ENCODE assay signal across 8 cellular contexts in the genomic region with DNA sequence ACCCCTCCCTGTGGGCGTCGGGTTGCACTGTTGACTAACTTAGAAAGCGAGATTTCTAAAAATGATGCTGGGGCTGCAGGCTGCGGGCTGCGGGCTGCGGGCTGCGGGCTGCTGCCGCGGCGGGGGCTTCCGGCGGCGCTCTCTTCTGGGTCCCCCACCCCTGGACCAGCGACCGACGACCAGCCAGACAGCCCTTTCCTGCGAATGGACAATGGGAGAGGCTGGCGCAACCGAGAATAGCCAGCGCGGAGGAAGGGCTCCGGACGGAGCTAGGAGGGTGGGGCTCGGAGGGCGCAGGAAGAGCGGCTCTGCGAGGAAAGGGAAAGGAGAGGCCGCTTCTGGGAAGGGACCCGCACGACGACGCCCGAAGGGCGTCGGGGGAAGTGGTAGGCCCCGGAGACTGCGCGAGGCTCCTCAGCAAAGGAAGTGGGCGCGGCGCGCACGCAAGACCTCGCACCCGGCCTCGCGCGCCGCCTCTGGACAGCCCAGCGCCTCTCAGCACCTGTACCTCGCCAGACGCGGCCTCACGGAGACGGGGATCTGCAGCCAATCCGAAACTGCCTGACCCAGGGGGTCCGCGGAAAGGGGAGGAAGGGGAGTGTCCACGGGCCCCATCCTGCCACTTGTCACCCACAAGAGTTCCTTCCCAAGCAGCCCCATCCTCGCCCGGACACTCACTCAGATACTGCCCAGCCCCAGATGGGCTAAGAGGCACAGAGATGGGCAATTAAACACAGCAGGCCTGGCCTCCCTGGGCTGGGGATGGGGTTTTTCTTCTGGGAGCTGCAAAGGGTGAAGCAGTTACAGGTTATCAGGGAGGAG.
DNase-seq lines count a peak whose midpoint lies in the region; ATAC-seq and TF ChIP-seq lines count a peak whose summit lies in the region.

No MANE protein-coding gene starts in this region.

- H3K4me1 Mint-ChIP-seq in CD8-positive, alpha-beta T cell (ENCODE audit: low read depth) = peaks cover 35% of the 10 kb centered on the region
- peaks cover 50 to 61% of the 10 kb centered on the region in 2 donors for H3K4me1 Mint-ChIP-seq in natural killer cell treated with Interleukin-12 subunit alpha and Interleukin-12 subunit beta and Interleukin-15 and Interleukin-18, amount 100 ng/mL, for 72 hours (ENCODE audit: low read depth in 2 of 2)
- H3K4me1 Mint-ChIP-seq in stimulated activated naive CD8-positive, alpha-beta T cell treated with anti-CD3 and anti-CD28 coated beads, Interleukin-15, amount 100 ng/mL, for 72 hours = peaks cover 68% of the 10 kb centered on the region

- ATAC-seq in CD8-positive, alpha-beta T cell = peak; percentile 88
- ATAC-seq in GM19463 (IDR thresholded peaks at IDR 0.05; ENCODE audit: unreplicated experiment) = peak; percentile 70
- peak; percentile 93 for ATAC-seq in natural killer cell treated with Interleukin-12 subunit alpha and Interleukin-12 subunit beta and Interleukin-15 and Interleukin-18, amount 100 ng/mL, for 72 hours
- peak; percentile 92 for ATAC-seq in stimulated activated naive CD8-positive, alpha-beta T cell treated with anti-CD3 and anti-CD28 coated beads, Interleukin-15, amount 100 ng/mL, for 72 hours

- CTCF ChIA-PET in CD8-positive, alpha-beta T cell (lab: Charles Lee) = interaction anchor here (0.9 to 2.2 kb wide), 6 partner anchors 10 to 240 kb away, joined by 3 to 6 read pairs (median 3); no protein-coding TSS in a partner anchor

- peak; percentile 29 to 85 (median 66) for DNase-seq in CD8-positive, alpha-beta T cell
- DNase-seq in activated CD8-positive, alpha-beta memory T cell treated with anti-CD3 and anti-CD28 coated beads for 24 hours = peak; percentile 90
- DNase-seq in natural killer cell treated with Interleukin-12 subunit alpha and Interleukin-12 subunit beta and Interleukin-15 and Interleukin-18, amount 100 ng/mL, for 72 hours (ENCODE audit: low spot score) = peak; percentile 91
- peak; percentile 82 to 88 for DNase-seq in stimulated activated naive CD8-positive, alpha-beta T cell treated with anti-CD3 and anti-CD28 coated beads, Interleukin-15, amount 100 ng/mL, for 72 hours
- DNase-seq in pons (ENCODE audit: low spot score) = no peak

- 27 to 29% methylated on average over 54 to 61 of the region's 61 CpGs for WGBS in esophagus, 2 donors

- no peaks in the 10 kb centered on the region for H3K36me3 Mint-ChIP-seq in CD8-positive, alpha-beta T cell
- H3K36me3 Mint-ChIP-seq in natural killer cell treated with Interleukin-12 subunit alpha and Interleukin-12 subunit beta and Interleukin-15 and Interleukin-18, amount 100 ng/mL, for 72 hours = no peaks in the 10 kb centered on the region

- peak overlapping the region; percentile 12 for H3K27ac ChIP-seq in CD8-positive, alpha-beta T cell (ENCODE audit: low read depth, low read length)
- no peak overlapping the region for H3K27ac ChIP-seq in HUES6 (ENCODE audit: low read depth, low read length)
- peak overlapping the region; percentile 65 to 89 for H3K27ac ChIP-seq in esophagus (ENCODE audit: low read depth in 2 of 2, low read length in 1 of 2)

- POLR2A ChIA-PET in CD8-positive, alpha-beta T cell (lab: Charles Lee) = interaction anchor here (0.5 to 1.3 kb wide), 3 partner anchors 22 to 102 kb away, joined by 3 to 8 read pairs (median 8); no protein-coding TSS in a partner anchor

- no peaks in the 10 kb centered on the region for H3K9me3 Mint-ChIP-seq in CD8-positive, alpha-beta T cell
- H3K9me3 Mint-ChIP-seq in natural killer cell treated with Interleukin-12 subunit alpha and Interleukin-12 subunit beta and Interleukin-15 and Interleukin-18, amount 100 ng/mL, for 72 hours = no peaks in the 10 kb centered on the region
- H3K9me3 Mint-ChIP-seq in stimulated activated naive CD8-positive, alpha-beta T cell treated with anti-CD3 and anti-CD28 coated beads, Interleukin-15, amount 100 ng/mL, for 72 hours = peaks cover 6 to 7% of the 10 kb centered on the region in 2 donors

- H3K4me3 Mint-ChIP-seq in CD8-positive, alpha-beta T cell = peak overlapping the region; percentile 75
- peak overlapping the region; percentile 69 for H3K4me3 Mint-ChIP-seq in natural killer cell treated with Interleukin-12 subunit alpha and Interleukin-12 subunit beta and Interleukin-15 and Interleukin-18, amount 100 ng/mL, for 72 hours
- peak overlapping the region; percentile 88 for H3K4me3 Mint-ChIP-seq in stimulated activated naive CD8-positive, alpha-beta T cell treated with anti-CD3 and anti-CD28 coated beads, Interleukin-15, amount 100 ng/mL, for 72 hours

- H3K4me1 ChIP-seq in CD8-positive, alpha-beta T cell (ENCODE audit: insufficient read depth, low read length) = peaks cover 19% of the 10 kb centered on the region
- H3K4me1 ChIP-seq in HUES6 (ENCODE audit: control insufficient read depth, insufficient read depth, low read length) (peaks cover 37% of the 10 kb centered on the region), esophagus (ENCODE audit: control insufficient read depth in 2 of 2, insufficient read depth in 2 of 2, low read length in 1 of 2) (peaks cover 6 to 35% of the 10 kb centered on the region in 2 donors)

- no peaks in the 10 kb centered on the region for H3K27me3 ChIP-seq in CD8-positive, alpha-beta T cell (ENCODE audit: insufficient read depth, low read length)
- peaks cover 10% of the 10 kb centered on the region; the same call in 1 of the 2 replicates for H3K27me3 ChIP-seq in HUES6 (ENCODE audit: control insufficient read depth, insufficient read depth, low read length)
- H3K27me3 ChIP-seq in esophagus (ENCODE audit: control insufficient read depth in 1 of 2, insufficient read depth in 2 of 2, low read length in 2 of 2) = no peaks in the 10 kb centered on the region

- peak overlapping the region; percentile 87 for H3K27ac Mint-ChIP-seq in CD8-positive, alpha-beta T cell
- H3K27ac Mint-ChIP-seq in natural killer cell treated with Interleukin-12 subunit alpha and Interleukin-12 subunit beta and Interleukin-15 and Interleukin-18, amount 100 ng/mL, for 72 hours = peak overlapping the region; percentile 86 to 88
- peak overlapping the region; percentile 82 to 96 for H3K27ac Mint-ChIP-seq in stimulated activated naive CD8-positive, alpha-beta T cell treated with anti-CD3 and anti-CD28 coated beads, Interleukin-15, amount 100 ng/mL, for 72 hours

- intact Hi-C loops in CD8-positive, alpha-beta T cell (cut with DNase I, micrococcal nuclease) = loop anchor here (1.0 to 5.0 kb wide), 6 partner anchors 88 to 214 kb away; no protein-coding TSS in a partner anchor

- TF ChIP-seq CTCF in CD8-positive, alpha-beta T cell (IDR thresholded peaks at IDR 0.05) = peak; percentile 40

- no peaks in the 10 kb centered on the region for H3K27me3 Mint-ChIP-seq in CD8-positive, alpha-beta T cell (ENCODE audit: low read depth)
- H3K27me3 Mint-ChIP-seq in natural killer cell treated with Interleukin-12 subunit alpha and Interleukin-12 subunit beta and Interleukin-15 and Interleukin-18, amount 100 ng/mL, for 72 hours = no peaks in the 10 kb centered on the region
- H3K27me3 Mint-ChIP-seq in stimulated activated naive CD8-positive, alpha-beta T cell treated with anti-CD3 and anti-CD28 coated beads, Interleukin-15, amount 100 ng/mL, for 72 hours = peaks cover 55% of the 10 kb centered on the region

- H3K9ac ChIP-seq in HUES6 (ENCODE audit: low read length) = peak overlapping the region; percentile 8

- H3K36me3 ChIP-seq in CD8-positive, alpha-beta T cell (ENCODE audit: insufficient read depth, low read length) = no peaks in the 10 kb centered on the region
- H3K36me3 ChIP-seq in HUES6 (ENCODE audit: control insufficient read depth, insufficient read depth, low read length) (no peaks in the 10 kb centered on the region), esophagus (ENCODE audit: control insufficient read depth in 2 of 2, insufficient read depth in 2 of 2, low read length in 1 of 2) (no peaks in the 10 kb centered on the region)

- peak overlapping the region; percentile 59 for H3K4me3 ChIP-seq in CD8-positive, alpha-beta T cell (ENCODE audit: low read depth, low read length)
- H3K4me3 ChIP-seq in HUES6 (ENCODE audit: low read depth, low read length) (peak overlapping the region; percentile 53), esophagus (ENCODE audit: low read depth in 1 of 2, low read length in 2 of 2) (peak overlapping the region; percentile 2 to 32)

- H3K9me3 ChIP-seq in CD8-positive, alpha-beta T cell (ENCODE audit: low read length) = no peaks in the 10 kb centered on the region
- H3K9me3 ChIP-seq in HUES6 (ENCODE audit: control insufficient read depth, insufficient read depth, low read depth, low read length) (no peaks in the 10 kb centered on the region), esophagus (ENCODE audit: control insufficient read depth in 2 of 2, insufficient read depth in 1 of 2, low read depth in 1 of 2, low read length in 1 of 2) (no peaks in the 10 kb centered on the region)
